Comparison of ENCODE assay signal across 19 cellular contexts in the genomic region with DNA sequence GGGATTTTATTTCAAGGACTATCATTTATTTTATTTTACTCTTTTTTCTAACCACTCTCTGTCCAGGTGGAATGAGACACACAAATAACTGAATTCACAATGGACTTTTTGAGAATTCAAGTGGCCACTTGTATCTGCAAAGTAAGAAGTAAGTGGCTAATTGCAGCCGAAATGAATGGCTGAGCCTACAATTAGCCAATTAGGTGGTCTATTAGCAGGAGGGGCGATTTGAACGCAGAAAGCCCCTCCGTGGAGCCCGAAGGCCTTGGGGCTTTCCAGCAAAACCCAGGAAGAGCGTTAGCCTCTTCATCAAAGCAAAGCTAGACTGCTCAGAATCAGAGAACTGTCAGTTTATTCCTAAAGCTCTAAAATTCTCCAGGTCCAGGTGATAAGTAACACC.
"Had no signal": no experiment of that assay in that cellular context is flagged by ENCODE, and none has a peak within 500 bp of the region (broad histone marks: within the 10 kb centered on the region; RNA-seq: fewer than 3 reads in every experiment).

No MANE protein-coding gene starts in this region.

- H3K36me3 Mint-ChIP-seq: naive thymus-derived CD8-positive, alpha-beta T cell had no signal

- H3K36me3 ChIP-seq: colonic mucosa, gastroesophageal sphincter, neutrophil had no signal

- H3K9me3 ChIP-seq: colonic mucosa, gastroesophageal sphincter, mucosa of descending colon, neutrophil had no signal

- DNase-seq: activated CD4-positive, alpha-beta T cell treated with anti-CD3 and anti-CD28 coated beads, Interleukin-2, amount 10 ng/mL, durations not matched to agents 24 days and 14 days; activated CD4-positive, CD25-positive, alpha-beta regulatory T cell; activated CD8-positive, alpha-beta memory T cell treated with anti-CD3 and anti-CD28 coated beads, Interleukin-2, amount 50 U/mL, for 4 hours; activated CD8-positive, alpha-beta T cell treated with anti-CD3 and anti-CD28 coated beads, Interleukin-2, amount 10 ng/mL, durations not matched to agents 7 days and 5 days; activated gamma-delta T cell; activated T-cell treated with anti-CD3 and anti-CD28 coated beads, Interleukin-2, amount 50 U/mL, for 72 hours; amygdala; central memory CD4-positive, alpha-beta T cell; colonic mucosa; mammary epithelial cell; mucosa of descending colon; naive thymus-derived CD8-positive, alpha-beta T cell; stimulated activated CD4-positive, alpha-beta T cell treated with anti-CD3 and anti-CD28 coated beads, Interleukin-1b, Interleukin-23, amount 100 ng/mL, for 48 hours had no signal

- H3K4me3 ChIP-seq: colonic mucosa, gastroesophageal sphincter, mucosa of descending colon had no signal

- ATAC-seq: activated CD8-positive, alpha-beta T cell treated with anti-CD3 and anti-CD28 coated beads, Interleukin-2, amount 10 ng/mL, durations not matched to agents 7 days and 5 days; activated T-cell treated with anti-CD3 and anti-CD28 coated beads, Interleukin-2, amount 50 U/mL, for 72 hours; gastroesophageal sphincter; left lobe of liver; mucosa of descending colon; naive thymus-derived CD8-positive, alpha-beta T cell had no signal

- H3K4me3 Mint-ChIP-seq: activated CD4-positive, alpha-beta T cell treated with anti-CD3 and anti-CD28 coated beads, Interleukin-2, amount 10 ng/mL, durations not matched to agents 24 days and 14 days; activated CD8-positive, alpha-beta T cell treated with anti-CD3 and anti-CD28 coated beads, Interleukin-2, amount 10 ng/mL, durations not matched to agents 7 days and 5 days; activated naive CD8-positive, alpha-beta T cell; activated T-cell treated with anti-CD3 and anti-CD28 coated beads, Interleukin-2, amount 50 U/mL, for 72 hours; brain; naive thymus-derived CD8-positive, alpha-beta T cell had no signal

- H3K27me3 ChIP-seq: colonic mucosa, gastroesophageal sphincter had no signal

- H3K9me3 Mint-ChIP-seq: activated CD4-positive, alpha-beta T cell treated with anti-CD3 and anti-CD28 coated beads, Interleukin-2, amount 10 ng/mL, durations not matched to agents 24 days and 14 days; activated T-cell treated with anti-CD3 and anti-CD28 coated beads, Interleukin-2, amount 50 U/mL, for 72 hours; naive thymus-derived CD8-positive, alpha-beta T cell had no signal

- H3K27ac ChIP-seq: colonic mucosa, gastroesophageal sphincter, neutrophil, parathyroid adenoma had no signal

- H3K4me1 Mint-ChIP-seq: activated CD4-positive, alpha-beta T cell treated with anti-CD3 and anti-CD28 coated beads, Interleukin-2, amount 10 ng/mL, durations not matched to agents 24 days and 14 days had no signal

- H3K4me1 ChIP-seq: colonic mucosa, gastroesophageal sphincter, parathyroid adenoma had no signal

- H3K27me3 Mint-ChIP-seq: activated CD4-positive, alpha-beta T cell treated with anti-CD3 and anti-CD28 coated beads, Interleukin-2, amount 10 ng/mL, durations not matched to agents 24 days and 14 days had no signal

- H3K27ac Mint-ChIP-seq: activated CD4-positive, alpha-beta T cell treated with anti-CD3 and anti-CD28 coated beads, Interleukin-2, amount 10 ng/mL, durations not matched to agents 24 days and 14 days; activated CD8-positive, alpha-beta T cell treated with anti-CD3 and anti-CD28 coated beads, Interleukin-2, amount 10 ng/mL, durations not matched to agents 7 days and 5 days; activated naive CD8-positive, alpha-beta T cell; activated T-cell treated with anti-CD3 and anti-CD28 coated beads, Interleukin-2, amount 50 U/mL, for 72 hours; naive thymus-derived CD8-positive, alpha-beta T cell had no signal
